In genomic region chr2:46439582-46439981, GRCh38 we compare ENCODE assay signal across 1 cellular context.
TF ChIP-seq lines count a peak whose summit lies in the region.

No MANE protein-coding gene starts in this region.

TF ChIP-seq in SK-N-SH treated with all-trans-retinoic acid at 6 μM for 48 hours, 23 proteins besides CTCF, POLR2A, EP300 and RAD21 (continued from another document):
- TF ChIP-seq TSHZ2 (CRISPR knock-in tag; IDR thresholded peaks at IDR 0.05) = no peak
